In genomic region chr19:58182989-58183821, GRCh38 we compare ENCODE assay signal across 8 cellular contexts. TPM values are rescaled to one million over a fixed set of nuclear protein-coding genes. Genes with fewer than 3 reads are reported as not detected.
DNase-seq lines count a peak whose midpoint lies in the region; TF ChIP-seq lines count a peak whose summit lies in the region.

Gene ZNF274 (plus strand): TSS chr19:58183061. CDS start chr19:58183966, 905 bp downstream.

- H2AFZ ChIP-seq in H9 (ENCODE audit: low read length), result no peak within 1 kb of the TSS

- H3K36me3 Mint-ChIP-seq in H9 (ENCODE audit: insufficient read depth in 1 of 3, low read depth in 3 of 3), result peaks cover 49 to 66% (median 61%) of the 10 kb centered on the region in 3 experiments
- peaks cover 58% of the 10 kb centered on the region for H3K36me3 Mint-ChIP-seq in activated naive CD4-positive, alpha-beta T cell treated with anti-CD3 and anti-CD28 coated beads, Interleukin-2, amount 10 ng/mL, durations not matched to agents 7 days and 5 days

- H3K27ac Mint-ChIP-seq in H9, result peak within 1 kb of the TSS; percentile 99
- peak within 1 kb of the TSS; percentile 100 for H3K27ac Mint-ChIP-seq in activated naive CD4-positive, alpha-beta T cell treated with anti-CD3 and anti-CD28 coated beads, Interleukin-2, amount 10 ng/mL, durations not matched to agents 7 days and 5 days

- no peaks in the 10 kb centered on the region for H3K4me1 ChIP-seq in H9 (ENCODE audit: insufficient read depth, low read length)

- H4K8ac ChIP-seq in H9 (replicated peaks; ENCODE audit: insufficient read length, low read depth, low read length), result peak within 1 kb of the TSS; percentile 23

- H2BK120ac ChIP-seq in H9 (ENCODE audit: low read depth, low read length, poor library complexity, severe bottlenecking), result peak within 1 kb of the TSS; percentile 85

- H3K9me3 Mint-ChIP-seq in H9, result peaks cover 53 to 82% of the 10 kb centered on the region in 2 experiments
- H3K9me3 Mint-ChIP-seq in activated naive CD4-positive, alpha-beta T cell treated with anti-CD3 and anti-CD28 coated beads, Interleukin-2, amount 10 ng/mL, durations not matched to agents 7 days and 5 days, result peaks cover 40% of the 10 kb centered on the region

- H3K4me3 ChIP-seq in MG63 (peak within 1 kb of the TSS; percentile 59), SK-N-MC (peak within 1 kb of the TSS; percentile 94)

- H2BK12ac ChIP-seq in H9 (ENCODE audit: insufficient read length, low read depth, low read length), result peak within 1 kb of the TSS; percentile 47

- H3K14ac ChIP-seq in H9 (ENCODE audit: insufficient read depth, low read length), result peak within 1 kb of the TSS; percentile 98

- H3K23me2 ChIP-seq in H9 (ENCODE audit: insufficient read length, low read depth, low read length, poor library complexity, severe bottlenecking), result peaks cover 4% of the 10 kb centered on the region

- peaks cover 2% of the 10 kb centered on the region; the same call in 1 of the 2 replicates for H3K79me2 ChIP-seq in H9 (ENCODE audit: insufficient read depth, low read length)

- H3K23ac ChIP-seq in H9 (ENCODE audit: insufficient read length, low read depth, low read length), result no peak within 1 kb of the TSS

- no peak for TF ChIP-seq CTCF in H9 (conservative IDR thresholded peaks at IDR 0.05)

- H3T11ph ChIP-seq in H9 (ENCODE audit: low read length), result peak within 1 kb of the TSS; percentile 60

- H3K4me3 Mint-ChIP-seq in H9, result peak within 1 kb of the TSS; percentile 90 to 92
- peak within 1 kb of the TSS; percentile 90 for H3K4me3 Mint-ChIP-seq in activated naive CD4-positive, alpha-beta T cell treated with anti-CD3 and anti-CD28 coated beads, Interleukin-2, amount 10 ng/mL, durations not matched to agents 7 days and 5 days

- no peak within 1 kb of the TSS for H4K91ac ChIP-seq in H9 (ENCODE audit: insufficient read length, low read depth, low read length)

- H3K9ac ChIP-seq in H9 (ENCODE audit: extremely low read depth, insufficient read length, low read length) (peak within 1 kb of the TSS; percentile 96), SK-N-MC (ENCODE audit: insufficient read length) (peak within 1 kb of the TSS; percentile 94)

- H3K79me1 ChIP-seq in H9 (ENCODE audit: insufficient read depth, low read depth, low read length, poor library complexity, severe bottlenecking), result no peaks in the 10 kb centered on the region

- H3K9me3 ChIP-seq in H9 (ENCODE audit: control insufficient read depth, low read depth, low read length) (peaks cover 40% of the 10 kb centered on the region), MG63 (peaks cover 55% of the 10 kb centered on the region), SK-N-MC (ENCODE audit: low read depth, low read length) (peaks cover 30% of the 10 kb centered on the region)

- no peaks in the 10 kb centered on the region for H4K20me1 ChIP-seq in H9 (ENCODE audit: control insufficient read depth, insufficient read depth, insufficient read length)

- H2BK15ac ChIP-seq in H9 (ENCODE audit: low read depth, low read length), result peak within 1 kb of the TSS; percentile 81

- no peak within 1 kb of the TSS for H3K56ac ChIP-seq in H9 (ENCODE audit: insufficient read length, low read depth, low read length)

- peak within 1 kb of the TSS; percentile 78 for H3K4me2 ChIP-seq in H9 (ENCODE audit: insufficient read depth, insufficient read length, low read length)

- H3K36me3 ChIP-seq in MG63 (peaks cover 5% of the 10 kb centered on the region; the same call in 1 of the 2 replicates), SK-N-MC (ENCODE audit: insufficient read depth, low read length) (peaks cover 39% of the 10 kb centered on the region)

- peak within 1 kb of the TSS; percentile 86 for H4K5ac ChIP-seq in H9 (ENCODE audit: insufficient read length, low read depth, low read length)

- no CpG with 5 or more reads among the region's 80 CpGs for WGBS in H9 (ENCODE audit: extremely low coverage, insufficient read length, low lambda C conversion rate)

- no peak within 1 kb of the TSS for H2BK20ac ChIP-seq in H9 (ENCODE audit: low read depth, low read length, poor library complexity, severe bottlenecking)

- peak; percentile 83 for DNase-seq in GDM1 (lab: John Stamatoyannopoulos, UW)
- DNase-seq in H9, result peak; percentile 96
- peak; percentile 86 for DNase-seq in MG63
- peak; percentile 34 for DNase-seq in SK-N-MC (ENCODE audit: low read depth, low spot score)
- peak; percentile 95 for DNase-seq in activated naive CD4-positive, alpha-beta T cell treated with anti-CD3 and anti-CD28 coated beads, Interleukin-2, amount 10 ng/mL, durations not matched to agents 7 days and 5 days
- DNase-seq in germinal center (ENCODE audit: low spot score), result peak; percentile 95
- DNase-seq in nucleus accumbens (lab: John Stamatoyannopoulos, UW), result peak in 55 of 56 donors; percentile 61 to 94 (median 88)
- DNase-seq in superior temporal gyrus (ENCODE audit: extremely low spot score), result peak; percentile 83

- H3K27me3 ChIP-seq in H9 (ENCODE audit: insufficient read depth, low read length) (no peaks in the 10 kb centered on the region), MG63 (no peaks in the 10 kb centered on the region)

- H3K4ac ChIP-seq in H9 (ENCODE audit: low read depth, low read length), result no peak within 1 kb of the TSS; the same call in 1 of the 2 replicates

- no peaks in the 10 kb centered on the region for H3K27me3 Mint-ChIP-seq in H9 (ENCODE audit: low read depth)
- no peaks in the 10 kb centered on the region for H3K27me3 Mint-ChIP-seq in activated naive CD4-positive, alpha-beta T cell treated with anti-CD3 and anti-CD28 coated beads, Interleukin-2, amount 10 ng/mL, durations not matched to agents 7 days and 5 days

- H3K18ac ChIP-seq in H9 (ENCODE audit: insufficient read length, low read depth, low read length), result peak within 1 kb of the TSS; percentile 99

- H3K27ac ChIP-seq in H9 (ENCODE audit: insufficient read length, low read depth, low read length) (peak within 1 kb of the TSS; percentile 72), SK-N-MC (peak within 1 kb of the TSS; percentile 99)

- no peak within 1 kb of the TSS for H2AK5ac ChIP-seq in H9 (ENCODE audit: insufficient read length, low read length)

- peak within 1 kb of the TSS; percentile 50 for H2BK5ac ChIP-seq in H9 (ENCODE audit: insufficient read length, low read length)

- H3K4me1 Mint-ChIP-seq in H9, result peaks cover 4 to 11% of the 10 kb centered on the region in 2 experiments
- H3K4me1 Mint-ChIP-seq in activated naive CD4-positive, alpha-beta T cell treated with anti-CD3 and anti-CD28 coated beads, Interleukin-2, amount 10 ng/mL, durations not matched to agents 7 days and 5 days, result peaks cover 24% of the 10 kb centered on the region

- CTCF ChIA-PET in activated naive CD4-positive, alpha-beta T cell treated with anti-CD3 and anti-CD28 coated beads, Interleukin-2, amount 10 ng/mL, durations not matched to agents 7 days and 5 days (lab: Charles Lee), result interaction anchor here (1.3 kb wide), 1 partner anchor 337 kb away, joined by 4 read pairs; the partner anchor contains the start of gene ZBTB45

RNA-seq across cellular contexts. Expression of gene ZNF274, which starts in this region (rescaled TPM):
- 27.0 and 28.7 TPM in 2 replicates for total RNA-seq in H9 (2021)
- total RNA-seq in MG63 (2014; rRNA removed; shearing (Covaris generic); ENCODE audit: low replicate concordance), result 4.7 and 5.4 TPM in 2 replicates

Comparison
In these comparisons a context has a peak if more than half of its experiments do, and no peak if none do; other contexts are left out.
1. Peak in every context shown above with its lines: DNase-seq, H3K4me3 ChIP-seq and H3K27ac ChIP-seq.
2. DNase-seq: peak in every context shown above with its lines; median percentile 96 in H9; 95 in activated naive CD4-positive, alpha-beta T cell treated with anti-CD3 and anti-CD28 coated beads, Interleukin-2, amount 10 ng/mL, durations not matched to agents 7 days and 5 days; 95 in germinal center; 88 in nucleus accumbens; 86 in MG63; 83 in GDM1; 83 in superior temporal gyrus; 34 in SK-N-MC.